In the genomic region with DNA sequence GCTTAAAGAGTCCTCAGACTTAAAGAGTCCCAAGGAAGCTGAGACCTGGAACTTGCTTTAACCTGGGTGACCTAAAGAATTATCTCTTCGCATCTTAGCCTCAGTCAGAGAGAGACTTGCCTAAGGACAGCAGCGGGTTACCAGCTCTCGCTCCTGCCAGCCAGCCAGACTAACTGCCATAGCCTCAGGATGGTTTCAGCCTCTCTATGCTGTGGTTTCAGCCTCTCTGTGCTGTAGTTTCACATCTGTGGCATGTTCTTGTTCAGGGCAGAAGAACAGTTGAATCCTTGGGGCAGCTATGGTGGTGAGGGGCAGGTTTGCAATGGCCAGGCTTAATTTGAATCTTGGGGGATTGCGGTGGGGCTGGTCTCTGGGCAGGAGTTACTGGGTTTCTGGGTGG, we compare ENCODE assay signal across 1 cellular context.
TF ChIP-seq lines count a peak whose summit lies in the region.

No MANE protein-coding gene starts in this region.

TF ChIP-seq in H1, 55 proteins besides CTCF, POLR2A, EP300 and RAD21:
- no peak for TF ChIP-seq SP4 (IDR thresholded peaks at IDR 0.05; ENCODE audit: low read length)
- TF ChIP-seq, protein P1, sequence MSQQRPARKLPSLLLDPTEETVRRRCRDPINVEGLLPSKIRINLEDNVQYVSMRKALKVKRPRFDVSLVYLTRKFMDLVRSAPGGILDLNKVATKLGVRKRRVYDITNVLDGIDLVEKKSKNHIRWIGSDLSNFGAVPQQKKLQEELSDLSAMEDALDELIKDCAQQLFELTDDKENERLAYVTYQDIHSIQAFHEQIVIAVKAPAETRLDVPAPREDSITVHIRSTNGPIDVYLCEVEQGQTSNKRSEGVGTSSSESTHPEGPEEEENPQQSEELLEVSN (IDR thresholded peaks at IDR 0.05) = no peak
- no peak for TF ChIP-seq SUZ12 (IDR thresholded peaks at IDR 0.05; ENCODE audit: low read length)
- TF ChIP-seq CREB1 (IDR thresholded peaks at IDR 0.05) = no peak
- TF ChIP-seq ASH2L (IDR thresholded peaks at IDR 0.05; ENCODE audit: low read length) = no peak
- no peak for TF ChIP-seq RBBP5 (IDR thresholded peaks at IDR 0.05; ENCODE audit: borderline replicate concordance, low read depth, low read length)
- no peak for TF ChIP-seq SP1 (IDR thresholded peaks at IDR 0.05; ENCODE audit: low read depth, low read length)
